ENCODE assay signal across 21 cellular contexts in the genomic region with DNA sequence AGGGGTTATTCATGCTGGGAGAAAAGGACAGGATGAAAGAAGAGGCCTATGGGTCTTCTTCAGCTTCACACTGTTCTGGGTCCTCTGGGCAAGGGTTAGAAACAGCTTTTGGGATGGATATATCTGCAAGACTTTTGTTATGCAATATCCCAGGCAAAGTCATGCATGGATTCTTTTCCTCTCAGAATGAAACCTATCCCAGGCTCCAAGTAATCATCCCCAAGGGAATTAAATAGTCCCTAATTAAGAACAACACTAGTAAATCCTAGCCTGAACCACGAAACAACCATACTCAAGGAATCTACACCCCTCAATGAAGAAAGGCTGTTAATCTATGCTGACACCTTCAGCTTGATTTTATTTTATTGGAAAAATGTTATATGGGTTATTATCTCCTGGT.
"Had no signal": no experiment of that assay in that cellular context is flagged by ENCODE, and none has a peak within 500 bp of the region (broad histone marks: within the 10 kb centered on the region; RNA-seq: fewer than 3 reads in every experiment).

No MANE protein-coding gene starts in this region.

- ATAC-seq: K562 had no signal

- H3K4me3 ChIP-seq: K562 had no signal

- H3K27ac ChIP-seq: HL-60, KMS-11 had no signal

- H3K9me3 ChIP-seq: SK-N-SH had no signal

- H3K27ac Mint-ChIP-seq: IgD-negative memory B cell had no signal

- H3K27me3 Mint-ChIP-seq: IgD-negative memory B cell had no signal

- H3K4me3 Mint-ChIP-seq: IgD-negative memory B cell had no signal

- H3K4me1 Mint-ChIP-seq: IgD-negative memory B cell had no signal

- H3K36me3 Mint-ChIP-seq: IgD-negative memory B cell had no signal

- DNase-seq: Kasumi-1, MM.1S, NCI-H1092 treated with DMSO at 0.1 percent for 48 hours, NCI-H1436, NCI-H187, NCI-H2029, NCI-H2081 treated with DMSO at 0.1 percent for 48 hours, NCI-H2171, NCI-H226, NCI-H446, NCI-H510A, NCI-H524 treated with DMSO at 0.1 percent for 48 hours, NCI-H69, NCI-H774, RPMI8226, SHP77, SK-N-SH had no signal
